Comparison of ENCODE assay signal across 1 cellular context in genomic region chr17:8221663-8222379, GRCh38.
TF ChIP-seq lines count a peak whose summit lies in the region.

No MANE protein-coding gene starts in this region.

TF ChIP-seq in HEK293, 187 proteins besides CTCF, POLR2A, EP300 and RAD21 (continued from another document):
- TF ChIP-seq PATZ1 (tag by site-specific recombination; IDR thresholded peaks at IDR 0.05) (peak; percentile 82), ZNF2 (tag by site-specific recombination; IDR thresholded peaks at IDR 0.05) (peak; percentile 25; the same call in 1 of the 2 replicates), ZNF24 (tag by site-specific recombination; IDR thresholded peaks at IDR 0.05) (peak; percentile 27; the same call in 1 of the 2 replicates), SCRT1 (tag by site-specific recombination; IDR thresholded peaks at IDR 0.05; ENCODE audit: borderline replicate concordance) (peak; percentile 76; the same call in 1 of the 2 replicates), ZNF133 (tag by site-specific recombination; IDR thresholded peaks at IDR 0.05) (no peak), ZSCAN30 (tag by site-specific recombination; IDR thresholded peaks at IDR 0.05) (peak; percentile 95), ZNF366 (tag by site-specific recombination; conservative IDR thresholded peaks at IDR 0.05) (peak; percentile 85; the same call in 1 of the 2 replicates), ZNF202 (tag by site-specific recombination; IDR thresholded peaks at IDR 0.05; ENCODE audit: borderline replicate concordance) (no peak), ZNF560 (tag by site-specific recombination; IDR thresholded peaks at IDR 0.05; ENCODE audit: borderline replicate concordance) (no peak), SALL2 (tag by site-specific recombination; IDR thresholded peaks at IDR 0.05; ENCODE audit: borderline replicate concordance) (0 out of 2 replicates have a peak, but pooled peaks have one; percentile 58), MZF1 (tag by site-specific recombination; IDR thresholded peaks at IDR 0.05; ENCODE audit: borderline replicate concordance) (peak; percentile 47; the same call in 1 of the 2 replicates), ZNF335 (tag by site-specific recombination; conservative IDR thresholded peaks at IDR 0.05) (0 out of 2 replicates have a peak, but pooled peaks have one; percentile 8), ZNF37A (tag by site-specific recombination; IDR thresholded peaks at IDR 0.05) (0 out of 2 replicates have a peak, but pooled peaks have one; percentile 42), KLF16 (tag by site-specific recombination; IDR thresholded peaks at IDR 0.05) (peak; percentile 22; the same call in 1 of the 2 replicates), ZNF513 (tag by site-specific recombination; IDR thresholded peaks at IDR 0.05) (peak; percentile 52), ZSCAN23 (tag by site-specific recombination; IDR thresholded peaks at IDR 0.05) (0 out of 2 replicates have a peak, but pooled peaks have one; percentile 44), ZNF791 (tag by site-specific recombination; IDR thresholded peaks at IDR 0.05) (no peak), TCF7L2 (IDR thresholded peaks at IDR 0.05; ENCODE audit: borderline replicate concordance, low read depth, low read length) (no peak), GLI2 (tag by site-specific recombination; IDR thresholded peaks at IDR 0.05; ENCODE audit: borderline replicate concordance, low read depth) (peak; percentile 12; the same call in 1 of the 2 replicates), ZNF561 (tag by site-specific recombination; IDR thresholded peaks at IDR 0.05; ENCODE audit: borderline replicate concordance) (peak; percentile 20), ZNF16 (tag by site-specific recombination; IDR thresholded peaks at IDR 0.05; ENCODE audit: low read depth) (no peak), ZNF600 (tag by site-specific recombination; IDR thresholded peaks at IDR 0.05) (peak; percentile 52; the same call in 1 of the 2 replicates), ZNF121 (tag by site-specific recombination; IDR thresholded peaks at IDR 0.05) (no peak), ZFP69B (tag by site-specific recombination; IDR thresholded peaks at IDR 0.05) (peak; percentile 78), EGR2 (tag by site-specific recombination; IDR thresholded peaks at IDR 0.05; ENCODE audit: low read depth) (0 out of 2 replicates have a peak, but pooled peaks have one; percentile 7), ZNF26 (tag by site-specific recombination; IDR thresholded peaks at IDR 0.05) (0 out of 2 replicates have a peak, but pooled peaks have one; percentile 3)
- TF ChIP-seq, protein P1, sequence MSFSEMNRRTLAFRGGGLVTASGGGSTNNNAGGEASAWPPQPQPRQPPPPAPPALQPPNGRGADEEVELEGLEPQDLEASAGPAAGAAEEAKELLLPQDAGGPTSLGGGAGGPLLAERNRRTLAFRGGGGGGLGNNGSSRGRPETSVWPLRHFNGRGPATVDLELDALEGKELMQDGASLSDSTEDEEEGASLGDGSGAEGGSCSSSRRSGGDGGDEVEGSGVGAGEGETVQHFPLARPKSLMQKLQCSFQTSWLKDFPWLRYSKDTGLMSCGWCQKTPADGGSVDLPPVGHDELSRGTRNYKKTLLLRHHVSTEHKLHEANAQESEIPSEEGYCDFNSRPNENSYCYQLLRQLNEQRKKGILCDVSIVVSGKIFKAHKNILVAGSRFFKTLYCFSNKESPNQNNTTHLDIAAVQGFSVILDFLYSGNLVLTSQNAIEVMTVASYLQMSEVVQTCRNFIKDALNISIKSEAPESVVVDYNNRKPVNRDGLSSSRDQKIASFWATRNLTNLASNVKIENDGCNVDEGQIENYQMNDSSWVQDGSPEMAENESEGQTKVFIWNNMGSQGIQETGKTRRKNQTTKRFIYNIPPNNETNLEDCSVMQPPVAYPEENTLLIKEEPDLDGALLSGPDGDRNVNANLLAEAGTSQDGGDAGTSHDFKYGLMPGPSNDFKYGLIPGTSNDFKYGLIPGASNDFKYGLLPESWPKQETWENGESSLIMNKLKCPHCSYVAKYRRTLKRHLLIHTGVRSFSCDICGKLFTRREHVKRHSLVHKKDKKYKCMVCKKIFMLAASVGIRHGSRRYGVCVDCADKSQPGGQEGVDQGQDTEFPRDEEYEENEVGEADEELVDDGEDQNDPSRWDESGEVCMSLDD (tag by site-specific recombination; IDR thresholded peaks at IDR 0.05) = peak; percentile 18; the same call in 1 of the 2 replicates
- TF ChIP-seq, protein P2, sequence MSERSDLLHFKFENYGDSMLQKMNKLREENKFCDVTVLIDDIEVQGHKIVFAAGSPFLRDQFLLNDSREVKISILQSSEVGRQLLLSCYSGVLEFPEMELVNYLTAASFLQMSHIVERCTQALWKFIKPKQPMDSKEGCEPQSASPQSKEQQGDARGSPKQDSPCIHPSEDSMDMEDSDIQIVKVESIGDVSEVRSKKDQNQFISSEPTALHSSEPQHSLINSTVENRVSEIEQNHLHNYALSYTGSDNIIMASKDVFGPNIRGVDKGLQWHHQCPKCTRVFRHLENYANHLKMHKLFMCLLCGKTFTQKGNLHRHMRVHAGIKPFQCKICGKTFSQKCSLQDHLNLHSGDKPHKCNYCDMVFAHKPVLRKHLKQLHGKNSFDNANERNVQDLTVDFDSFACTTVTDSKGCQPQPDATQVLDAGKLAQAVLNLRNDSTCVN (tag by site-specific recombination; optimal IDR thresholded peaks at IDR 0.05) = peak; percentile 37
- TF ChIP-seq, protein P3, sequence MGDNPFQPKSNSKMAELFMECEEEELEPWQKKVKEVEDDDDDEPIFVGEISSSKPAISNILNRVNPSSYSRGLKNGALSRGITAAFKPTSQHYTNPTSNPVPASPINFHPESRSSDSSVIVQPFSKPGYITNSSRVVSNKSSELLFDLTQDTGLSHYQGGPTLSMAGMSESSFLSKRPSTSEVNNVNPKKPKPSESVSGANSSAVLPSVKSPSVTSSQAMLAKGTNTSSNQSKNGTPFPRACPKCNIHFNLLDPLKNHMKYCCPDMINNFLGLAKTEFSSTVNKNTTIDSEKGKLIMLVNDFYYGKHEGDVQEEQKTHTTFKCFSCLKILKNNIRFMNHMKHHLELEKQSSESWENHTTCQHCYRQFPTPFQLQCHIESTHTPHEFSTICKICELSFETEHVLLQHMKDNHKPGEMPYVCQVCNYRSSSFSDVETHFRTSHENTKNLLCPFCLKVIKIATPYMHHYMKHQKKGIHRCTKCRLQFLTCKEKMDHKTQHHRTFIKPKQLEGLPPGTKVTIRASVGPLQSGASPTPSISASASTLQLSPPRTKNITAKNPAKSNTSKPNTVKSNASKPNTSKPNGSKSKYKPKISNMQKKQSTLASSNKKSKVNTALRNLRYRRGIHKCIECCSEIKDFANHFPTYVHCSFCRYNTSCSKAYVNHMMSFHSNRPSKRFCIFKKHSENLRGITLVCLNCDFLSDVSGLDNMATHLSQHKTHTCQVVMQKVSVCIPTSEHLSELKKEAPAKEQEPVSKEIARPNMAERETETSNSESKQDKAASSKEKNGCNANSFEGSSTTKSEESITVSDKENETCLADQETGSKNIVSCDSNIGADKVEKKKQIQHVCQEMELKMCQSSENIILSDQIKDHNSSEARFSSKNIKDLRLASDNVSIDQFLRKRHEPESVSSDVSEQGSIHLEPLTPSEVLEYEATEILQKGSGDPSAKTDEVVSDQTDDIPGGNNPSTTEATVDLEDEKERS (tag by site-specific recombination; IDR thresholded peaks at IDR 0.05) = 0 out of 2 replicates have a peak, but pooled peaks have one; percentile 61
- TF ChIP-seq, protein P4, sequence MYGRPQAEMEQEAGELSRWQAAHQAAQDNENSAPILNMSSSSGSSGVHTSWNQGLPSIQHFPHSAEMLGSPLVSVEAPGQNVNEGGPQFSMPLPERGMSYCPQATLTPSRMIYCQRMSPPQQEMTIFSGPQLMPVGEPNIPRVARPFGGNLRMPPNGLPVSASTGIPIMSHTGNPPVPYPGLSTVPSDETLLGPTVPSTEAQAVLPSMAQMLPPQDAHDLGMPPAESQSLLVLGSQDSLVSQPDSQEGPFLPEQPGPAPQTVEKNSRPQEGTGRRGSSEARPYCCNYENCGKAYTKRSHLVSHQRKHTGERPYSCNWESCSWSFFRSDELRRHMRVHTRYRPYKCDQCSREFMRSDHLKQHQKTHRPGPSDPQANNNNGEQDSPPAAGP (tag by site-specific recombination; IDR thresholded peaks at IDR 0.05) = peak; percentile 41; the same call in 1 of the 2 replicates
- TF ChIP-seq, protein P5, sequence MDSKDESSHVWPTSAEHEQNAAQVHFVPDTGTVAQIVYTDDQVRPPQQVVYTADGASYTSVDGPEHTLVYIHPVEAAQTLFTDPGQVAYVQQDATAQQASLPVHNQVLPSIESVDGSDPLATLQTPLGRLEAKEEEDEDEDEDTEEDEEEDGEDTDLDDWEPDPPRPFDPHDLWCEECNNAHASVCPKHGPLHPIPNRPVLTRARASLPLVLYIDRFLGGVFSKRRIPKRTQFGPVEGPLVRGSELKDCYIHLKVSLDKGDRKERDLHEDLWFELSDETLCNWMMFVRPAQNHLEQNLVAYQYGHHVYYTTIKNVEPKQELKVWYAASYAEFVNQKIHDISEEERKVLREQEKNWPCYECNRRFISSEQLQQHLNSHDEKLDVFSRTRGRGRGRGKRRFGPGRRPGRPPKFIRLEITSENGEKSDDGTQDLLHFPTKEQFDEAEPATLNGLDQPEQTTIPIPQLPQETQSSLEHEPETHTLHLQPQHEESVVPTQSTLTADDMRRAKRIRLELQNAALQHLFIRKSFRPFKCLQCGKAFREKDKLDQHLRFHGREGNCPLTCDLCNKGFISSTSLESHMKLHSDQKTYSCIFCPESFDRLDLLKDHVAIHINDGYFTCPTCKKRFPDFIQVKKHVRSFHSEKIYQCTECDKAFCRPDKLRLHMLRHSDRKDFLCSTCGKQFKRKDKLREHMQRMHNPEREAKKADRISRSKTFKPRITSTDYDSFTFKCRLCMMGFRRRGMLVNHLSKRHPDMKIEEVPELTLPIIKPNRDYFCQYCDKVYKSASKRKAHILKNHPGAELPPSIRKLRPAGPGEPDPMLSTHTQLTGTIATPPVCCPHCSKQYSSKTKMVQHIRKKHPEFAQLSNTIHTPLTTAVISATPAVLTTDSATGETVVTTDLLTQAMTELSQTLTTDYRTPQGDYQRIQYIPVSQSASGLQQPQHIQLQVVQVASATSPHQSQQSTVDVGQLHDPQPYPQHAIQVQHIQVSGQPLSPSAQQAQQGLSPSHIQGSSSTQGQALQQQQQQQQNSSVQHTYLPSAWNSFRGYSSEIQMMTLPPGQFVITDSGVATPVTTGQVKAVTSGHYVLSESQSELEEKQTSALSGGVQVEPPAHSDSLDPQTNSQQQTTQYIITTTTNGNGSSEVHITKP (tag by site-specific recombination; IDR thresholded peaks at IDR 0.05) = peak; percentile 59
- TF ChIP-seq, protein P6, sequence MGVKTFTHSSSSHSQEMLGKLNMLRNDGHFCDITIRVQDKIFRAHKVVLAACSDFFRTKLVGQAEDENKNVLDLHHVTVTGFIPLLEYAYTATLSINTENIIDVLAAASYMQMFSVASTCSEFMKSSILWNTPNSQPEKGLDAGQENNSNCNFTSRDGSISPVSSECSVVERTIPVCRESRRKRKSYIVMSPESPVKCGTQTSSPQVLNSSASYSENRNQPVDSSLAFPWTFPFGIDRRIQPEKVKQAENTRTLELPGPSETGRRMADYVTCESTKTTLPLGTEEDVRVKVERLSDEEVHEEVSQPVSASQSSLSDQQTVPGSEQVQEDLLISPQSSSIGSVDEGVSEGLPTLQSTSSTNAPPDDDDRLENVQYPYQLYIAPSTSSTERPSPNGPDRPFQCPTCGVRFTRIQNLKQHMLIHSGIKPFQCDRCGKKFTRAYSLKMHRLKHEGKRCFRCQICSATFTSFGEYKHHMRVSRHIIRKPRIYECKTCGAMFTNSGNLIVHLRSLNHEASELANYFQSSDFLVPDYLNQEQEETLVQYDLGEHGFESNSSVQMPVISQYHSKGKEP (tag by site-specific recombination; IDR thresholded peaks at IDR 0.05) = peak; percentile 85
- TF ChIP-seq, protein P7, sequence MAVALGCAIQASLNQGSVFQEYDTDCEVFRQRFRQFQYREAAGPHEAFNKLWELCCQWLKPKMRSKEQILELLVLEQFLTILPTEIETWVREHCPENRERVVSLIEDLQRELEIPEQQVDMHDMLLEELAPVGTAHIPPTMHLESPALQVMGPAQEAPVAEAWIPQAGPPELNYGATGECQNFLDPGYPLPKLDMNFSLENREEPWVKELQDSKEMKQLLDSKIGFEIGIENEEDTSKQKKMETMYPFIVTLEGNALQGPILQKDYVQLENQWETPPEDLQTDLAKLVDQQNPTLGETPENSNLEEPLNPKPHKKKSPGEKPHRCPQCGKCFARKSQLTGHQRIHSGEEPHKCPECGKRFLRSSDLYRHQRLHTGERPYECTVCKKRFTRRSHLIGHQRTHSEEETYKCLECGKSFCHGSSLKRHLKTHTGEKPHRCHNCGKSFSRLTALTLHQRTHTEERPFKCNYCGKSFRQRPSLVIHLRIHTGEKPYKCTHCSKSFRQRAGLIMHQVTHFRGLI (tag by site-specific recombination; IDR thresholded peaks at IDR 0.05) = peak; percentile 35; the same call in 1 of the 2 replicates
TF ChIP-seq in HEK293: peak in this region for 59.
